ENCODE assay signal across 8 cellular contexts in the genomic region with DNA sequence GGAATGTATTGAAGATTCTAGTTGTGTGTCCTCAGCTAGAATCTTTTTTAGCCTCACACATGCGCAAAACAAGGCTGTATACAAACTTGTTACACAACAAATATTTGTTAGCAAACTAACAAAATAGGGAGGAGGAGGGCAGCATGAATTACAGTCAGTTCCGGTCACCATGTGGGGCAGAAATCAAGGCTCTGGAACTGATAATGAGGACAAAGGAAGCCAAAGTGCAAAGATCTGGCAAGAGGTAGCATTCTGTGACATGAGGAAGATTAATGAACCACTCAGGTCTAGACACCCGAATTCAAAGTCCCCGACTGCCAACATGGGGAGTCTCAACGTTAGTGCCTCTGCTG. TPM values are rescaled to one million over a fixed set of nuclear protein-coding genes. Genes with fewer than 3 reads are reported as not detected.
DNase-seq lines count a peak whose midpoint lies in the region; ATAC-seq and TF ChIP-seq lines count a peak whose summit lies in the region.

No MANE protein-coding gene starts in this region.

- H3K4me3 ChIP-seq in left lung (peak overlapping the region; percentile 52 to 54), thoracic aorta (peak overlapping the region; percentile 90)

- H3K27ac ChIP-seq in left lung: peak overlapping the region; percentile 93 to 95
- H3K27ac ChIP-seq in thoracic aorta: peak overlapping the region; percentile 99 to 100

- intact Hi-C loops in activated CD4-positive, alpha-beta T cell treated with anti-CD3 and anti-CD28 coated beads for 36 hours (cut with DNase I, micrococcal nuclease): loop anchor here in 1 of 2 experiments (2.0 to 10.0 kb wide), 3 partner anchors 565 to 1079 kb away; partner anchors contain the start of genes LGALS1, PICK1 and RPL3
- intact Hi-C loops in left lung (cut with DNase I): no loop called here

- H3K4me1 ChIP-seq in left lung (peaks cover 16 to 70% of the 10 kb centered on the region in 2 donors), thoracic aorta (ENCODE audit: control insufficient read depth in 1 of 2, low read depth in 2 of 2) (peaks cover 17 to 50% of the 10 kb centered on the region in 2 donors)

- peak overlapping the region; percentile 94 for H3K27ac Mint-ChIP-seq in activated CD4-positive, alpha-beta T cell treated with anti-CD3 and anti-CD28 coated beads for 36 hours
- H3K27ac Mint-ChIP-seq in activated T-helper 17 cell treated with anti-CD3 and anti-CD28 coated beads, Interleukin-2, amount 50 U/mL, for 72 hours: peak overlapping the region; percentile 93

- H3K9me3 ChIP-seq in left lung (no peaks in the 10 kb centered on the region), thoracic aorta (no peaks in the 10 kb centered on the region)

- H3K9me3 Mint-ChIP-seq in activated CD4-positive, alpha-beta T cell treated with anti-CD3 and anti-CD28 coated beads for 36 hours (ENCODE audit: low read depth): no peaks in the 10 kb centered on the region
- H3K9me3 Mint-ChIP-seq in activated T-helper 17 cell treated with anti-CD3 and anti-CD28 coated beads, Interleukin-2, amount 50 U/mL, for 72 hours: no peaks in the 10 kb centered on the region

- TF ChIP-seq CTCF in left lung (IDR thresholded peaks at IDR 0.05) (no peak), thoracic aorta (IDR thresholded peaks at IDR 0.05) (no peak)

- H3K36me3 Mint-ChIP-seq in activated CD4-positive, alpha-beta T cell treated with anti-CD3 and anti-CD28 coated beads for 36 hours (ENCODE audit: low read depth): peaks cover 51% of the 10 kb centered on the region
- peaks cover 70% of the 10 kb centered on the region for H3K36me3 Mint-ChIP-seq in activated T-helper 17 cell treated with anti-CD3 and anti-CD28 coated beads, Interleukin-2, amount 50 U/mL, for 72 hours (ENCODE audit: low read depth)

- no peaks in the 10 kb centered on the region for H3K27me3 ChIP-seq in left lung
- H3K27me3 ChIP-seq in thoracic aorta (replicated peaks; ENCODE audit: insufficient read depth): no peaks in the 10 kb centered on the region

- H3K36me3 ChIP-seq in left lung: peaks cover 0 to 41% of the 10 kb centered on the region in 2 donors
- H3K36me3 ChIP-seq in thoracic aorta: peaks cover 41% of the 10 kb centered on the region

- H3K27me3 Mint-ChIP-seq in activated CD4-positive, alpha-beta T cell treated with anti-CD3 and anti-CD28 coated beads for 36 hours: no peaks in the 10 kb centered on the region
- H3K27me3 Mint-ChIP-seq in activated T-helper 17 cell treated with anti-CD3 and anti-CD28 coated beads, Interleukin-2, amount 50 U/mL, for 72 hours: no peaks in the 10 kb centered on the region

- no peak for ATAC-seq in activated CD4-positive, alpha-beta T cell treated with anti-CD3 and anti-CD28 coated beads for 36 hours
- ATAC-seq in activated T-helper 17 cell treated with anti-CD3 and anti-CD28 coated beads, Interleukin-2, amount 50 U/mL, for 72 hours (replicated peaks): no peak
- ATAC-seq in left lung: no peak
- ATAC-seq in thoracic aorta (ENCODE audit: insufficient number of reproducible peaks, low FRiP score, low read depth): no peak
- ATAC-seq in HG03139 (IDR thresholded peaks at IDR 0.05; ENCODE audit: unreplicated experiment): no peak

- no peak for DNase-seq in activated CD4-positive, alpha-beta T cell treated with anti-CD3 and anti-CD28 coated beads for 36 hours
- no peak for DNase-seq in activated CD4-positive, alpha-beta T cell treated with anti-CD3 and anti-CD28 coated beads for 1 hour
- DNase-seq in left lung (no peak), thoracic aorta (ENCODE audit: low spot score) (no peak), DMS53 treated with DMSO at 0.1 percent for 48 hours (lab: John Stamatoyannopoulos, UW; ENCODE audit: unreplicated experiment) (no peak), islet precursor cell (no peak)

- CTCF ChIA-PET in activated CD4-positive, alpha-beta T cell treated with anti-CD3 and anti-CD28 coated beads for 36 hours (lab: Charles Lee): interaction anchor here (0.9 kb wide), 1 partner anchor 29 kb away, joined by 3 read pairs; no protein-coding TSS in a partner anchor

- peak overlapping the region; percentile 92 for H3K4me3 Mint-ChIP-seq in activated CD4-positive, alpha-beta T cell treated with anti-CD3 and anti-CD28 coated beads for 36 hours
- peak overlapping the region; percentile 88 for H3K4me3 Mint-ChIP-seq in activated T-helper 17 cell treated with anti-CD3 and anti-CD28 coated beads, Interleukin-2, amount 50 U/mL, for 72 hours

- peaks cover 70% of the 10 kb centered on the region for H3K4me1 Mint-ChIP-seq in activated CD4-positive, alpha-beta T cell treated with anti-CD3 and anti-CD28 coated beads for 36 hours
- H3K4me1 Mint-ChIP-seq in activated T-helper 17 cell treated with anti-CD3 and anti-CD28 coated beads, Interleukin-2, amount 50 U/mL, for 72 hours: peaks cover 31% of the 10 kb centered on the region

- POLR2A ChIA-PET in activated CD4-positive, alpha-beta T cell treated with anti-CD3 and anti-CD28 coated beads for 36 hours (lab: Charles Lee): interaction anchor here (0.8 to 2.6 kb wide), 3 partner anchors 16 to 360 kb away, joined by 3 to 6 read pairs (median 3); partner anchors contain the start of gene TOMM22

RNA-seq across cellular contexts. Expression of gene SUN2, which starts 1.9 kb away (rescaled TPM):
- total RNA-seq in activated CD4-positive, alpha-beta T cell treated with anti-CD3 and anti-CD28 coated beads for 36 hours: 100 to 1,000 TPM in 1 of 2 experiments, 10 to 100 TPM in 1; 87.2 to 102 TPM
- 100 to 1,000 TPM; 193 to 216 TPM for total RNA-seq in activated T-helper 17 cell treated with anti-CD3 and anti-CD28 coated beads, Interleukin-2, amount 50 U/mL, for 72 hours
- 100 to 1,000 TPM in 1 of 2 donors, 10 to 100 TPM in 1; 99.3 to 174 TPM for total RNA-seq in left lung
- 1,000 to 10,000 TPM; 1,125 to 1,215 TPM for total RNA-seq in thoracic aorta

RNA-seq across cellular contexts. Expression of gene DNAL4, which starts 40.1 kb away (rescaled TPM):
- total RNA-seq in activated CD4-positive, alpha-beta T cell treated with anti-CD3 and anti-CD28 coated beads for 36 hours: 1 to 10 TPM; 7.4 to 8.0 TPM
- total RNA-seq in activated T-helper 17 cell treated with anti-CD3 and anti-CD28 coated beads, Interleukin-2, amount 50 U/mL, for 72 hours: 1 to 10 TPM; 5.0 to 5.2 TPM
- total RNA-seq in left lung (10 to 100 TPM; 16.3 to 21.5 TPM), thoracic aorta (10 to 100 TPM in 1 of 2 donors, 1 to 10 TPM in 1; 9.5 to 20.8 TPM)

RNA-seq across cellular contexts. Expression of gene GTPBP1, which starts 48.1 kb away (rescaled TPM):
- 10 to 100 TPM; 88.6 to 92.8 TPM for total RNA-seq in activated CD4-positive, alpha-beta T cell treated with anti-CD3 and anti-CD28 coated beads for 36 hours
- 10 to 100 TPM; 70.6 to 92.3 TPM for total RNA-seq in activated T-helper 17 cell treated with anti-CD3 and anti-CD28 coated beads, Interleukin-2, amount 50 U/mL, for 72 hours
- total RNA-seq in left lung (10 to 100 TPM; 45.7 to 51.0 TPM), thoracic aorta (10 to 100 TPM; 42.9 to 73.5 TPM)

RNA-seq across cellular contexts. Expression of gene JOSD1, which starts 53.1 kb away (rescaled TPM):
- 10 to 100 TPM; 68.0 to 77.7 TPM for total RNA-seq in activated CD4-positive, alpha-beta T cell treated with anti-CD3 and anti-CD28 coated beads for 36 hours
- total RNA-seq in activated T-helper 17 cell treated with anti-CD3 and anti-CD28 coated beads, Interleukin-2, amount 50 U/mL, for 72 hours: 100 to 1,000 TPM in 1 of 2 donors, 10 to 100 TPM in 1; 80.1 to 104 TPM
- 10 to 100 TPM; 55.6 to 57.3 TPM for total RNA-seq in left lung
- 10 to 100 TPM; 45.6 to 83.9 TPM for total RNA-seq in thoracic aorta

Comparison
In these comparisons a context has a peak if more than half of its experiments do, and no peak if none do; other contexts are left out.
1. RNA of gene SUN2, which starts 1.9 kb away (total RNA-seq): 1,125 to 1,215 TPM in thoracic aorta; 193 to 216 TPM in activated T-helper 17 cell treated with anti-CD3 and anti-CD28 coated beads, Interleukin-2, amount 50 U/mL, for 72 hours, 99.3 to 174 TPM in left lung and 87.2 to 102 TPM in activated CD4-positive, alpha-beta T cell treated with anti-CD3 and anti-CD28 coated beads for 36 hours; every median in the first group is over 4 times any median in the second.